In the genomic region with DNA sequence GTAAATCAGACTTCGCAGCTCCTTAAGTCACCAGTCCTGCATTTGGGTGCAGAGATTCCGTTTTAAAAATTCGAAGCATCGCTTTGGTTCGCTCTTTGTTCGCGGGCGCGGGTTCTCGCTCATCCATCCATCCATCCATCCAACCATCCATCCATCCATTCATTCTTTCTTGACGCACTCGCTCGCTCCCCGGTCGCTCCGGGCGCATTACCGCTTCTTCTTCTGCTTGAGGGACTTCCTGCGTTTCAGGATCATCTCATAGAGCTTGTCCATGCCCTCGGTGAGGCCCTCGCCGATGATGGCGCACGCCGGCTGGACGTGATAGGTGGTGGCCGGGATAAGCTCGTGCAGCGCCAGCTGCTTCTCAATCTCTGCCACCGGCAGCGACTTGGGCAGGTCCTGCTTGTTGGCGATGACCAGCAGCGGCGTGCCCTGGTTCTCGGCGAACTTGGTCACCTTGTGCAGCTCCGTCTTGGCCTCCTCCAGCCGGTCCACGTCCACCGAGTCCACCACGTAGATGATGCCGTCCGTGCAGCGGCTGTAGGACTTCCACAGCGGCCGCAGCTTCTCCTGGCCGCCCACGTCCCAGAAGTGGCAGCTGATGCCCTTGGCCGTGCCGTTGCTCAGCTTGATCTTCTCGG, we compare ENCODE assay signal across 8 cellular contexts. TPM values are rescaled to one million over a fixed set of nuclear protein-coding genes. Genes with fewer than 3 reads are reported as not detected.
DNase-seq lines count a peak whose midpoint lies in the region; ATAC-seq and TF ChIP-seq lines count a peak whose summit lies in the region.

No MANE protein-coding gene starts in this region.

- H3K4me3 ChIP-seq in GM08714 (ENCODE audit: low read length), result peak overlapping the region; percentile 25; the same call in 1 of the 2 replicates
- H3K4me3 ChIP-seq in HUES64 (ENCODE audit: low read length), result peak overlapping the region; percentile 93
- peak overlapping the region; percentile 51 to 75 for H3K4me3 ChIP-seq in gastroesophageal sphincter

- H3K27ac ChIP-seq in HUES64 (ENCODE audit: low read depth, low read length) (no peak overlapping the region; the same call in 1 of the 2 replicates), gastroesophageal sphincter (peak overlapping the region in 3 of 4 donors; percentile 82 to 85 (median 84))

- H3K9ac ChIP-seq in HUES64 (ENCODE audit: low read depth, low read length), result peak overlapping the region; percentile 80

- H3K9me3 ChIP-seq in HUES64 (ENCODE audit: insufficient read depth, low read depth, low read length), result no peaks in the 10 kb centered on the region
- no peaks in the 10 kb centered on the region for H3K9me3 ChIP-seq in gastroesophageal sphincter

- intact Hi-C loops in posterior cingulate gyrus (cut with DNase I), result no loop called here

- H3K9me3 Mint-ChIP-seq in activated T-cell treated with anti-CD3 and anti-CD28 coated beads, Interleukin-2, amount 50 U/mL, for 4 hours, result no peaks in the 10 kb centered on the region

- H3K4me3 Mint-ChIP-seq in activated T-cell treated with anti-CD3 and anti-CD28 coated beads, Interleukin-2, amount 50 U/mL, for 4 hours, result peak overlapping the region; percentile 94

- no peak for DNase-seq in activated T-cell treated with anti-CD3 and anti-CD28 coated beads, Interleukin-2, amount 50 U/mL, for 4 hours
- DNase-seq in posterior cingulate gyrus, result peak in 8 of 10 donors; percentile 15 to 91 (median 39)
- DNase-seq in SIG-M5 (lab: John Stamatoyannopoulos, UW), result no peak

- TF ChIP-seq EP300 in gastroesophageal sphincter (IDR thresholded peaks at IDR 0.05), result no peak

- TF ChIP-seq POLR2A in gastroesophageal sphincter (IDR thresholded peaks at IDR 0.05), result peak in 1 of 2 donors; percentile 12
- no peak for TF ChIP-seq POLR2A in GM18505 (IDR thresholded peaks at IDR 0.05; ENCODE audit: borderline replicate concordance, extremely low read depth, insufficient read depth, insufficient read length)

- no peaks in the 10 kb centered on the region for H3K27me3 Mint-ChIP-seq in activated T-cell treated with anti-CD3 and anti-CD28 coated beads, Interleukin-2, amount 50 U/mL, for 4 hours (ENCODE audit: low read depth)

- ATAC-seq in activated T-cell treated with anti-CD3 and anti-CD28 coated beads, Interleukin-2, amount 50 U/mL, for 4 hours, result peak in 1 of 2 donors; percentile 1
- no peak for ATAC-seq in gastroesophageal sphincter
- no peak for ATAC-seq in HG02885 (IDR thresholded peaks at IDR 0.05; ENCODE audit: poor library complexity, unreplicated experiment)
- no peak for ATAC-seq in GM18505 (IDR thresholded peaks at IDR 0.05; ENCODE audit: unreplicated experiment)

- no peak for TF ChIP-seq CTCF in gastroesophageal sphincter (IDR thresholded peaks at IDR 0.05)

- H3K27me3 ChIP-seq in HUES64 (ENCODE audit: insufficient read depth, low read length), result peaks cover 33% of the 10 kb centered on the region
- no peaks in the 10 kb centered on the region for H3K27me3 ChIP-seq in gastroesophageal sphincter

- under 1% methylated on average over 51 of the region's 51 CpGs for WGBS in HUES64
- WGBS in gastroesophageal sphincter (ENCODE audit: low coverage in 1 of 2), 2 donors, result 5 to 11% methylated on average over 13 to 17 of the region's 51 CpGs

- H3K36me3 ChIP-seq in HUES64 (ENCODE audit: insufficient read depth, low read length) (peaks cover 3% of the 10 kb centered on the region; the same call in 1 of the 2 replicates), gastroesophageal sphincter (no peaks in the 10 kb centered on the region)

- H3K4me1 Mint-ChIP-seq in activated T-cell treated with anti-CD3 and anti-CD28 coated beads, Interleukin-2, amount 50 U/mL, for 4 hours (ENCODE audit: low read depth), result peaks cover 63% of the 10 kb centered on the region

- H3K4me1 ChIP-seq in HUES64 (ENCODE audit: insufficient read depth, low read length) (peaks cover 21% of the 10 kb centered on the region; the same call in 1 of the 2 replicates), gastroesophageal sphincter (peaks cover 0 to 33% (median 10%) of the 10 kb centered on the region in 3 donors)

- H3K36me3 Mint-ChIP-seq in activated T-cell treated with anti-CD3 and anti-CD28 coated beads, Interleukin-2, amount 50 U/mL, for 4 hours (ENCODE audit: insufficient read depth), result peaks cover 19% of the 10 kb centered on the region

RNA-seq across cellular contexts. Expression of gene ARL4C, which starts 1.0 kb away (rescaled TPM):
- polyA plus RNA-seq in HUES64 (2013, experiment 1 of 2), result 15.5 TPM
- 17.4 TPM for polyA plus RNA-seq in HUES64 (2013, experiment 2 of 2)
- total RNA-seq in activated T-cell treated with anti-CD3 and anti-CD28 coated beads, Interleukin-2, amount 50 U/mL, for 4 hours, result 10 to 100 TPM; 10.4 to 24.2 (median 23.7) TPM
- 10 to 100 TPM in 1 of 4 donors, 1 to 10 TPM in 3; 3.7 to 12.7 (median 7.2) TPM for total RNA-seq in gastroesophageal sphincter

Comparison
In these comparisons a context has a peak if more than half of its experiments do, and no peak if none do; other contexts are left out.
1. H3K4me3 ChIP-seq: peak in every context shown above with its lines; median percentile 93 in HUES64; 63 in gastroesophageal sphincter; 25 in GM08714.
2. DNase-seq: peak in posterior cingulate gyrus (8 of 10); none in activated T-cell treated with anti-CD3 and anti-CD28 coated beads, Interleukin-2, amount 50 U/mL, for 4 hours (single experiment) and SIG-M5 (single experiment).